ENCODE assay signal across 8 cellular contexts in the genomic region with DNA sequence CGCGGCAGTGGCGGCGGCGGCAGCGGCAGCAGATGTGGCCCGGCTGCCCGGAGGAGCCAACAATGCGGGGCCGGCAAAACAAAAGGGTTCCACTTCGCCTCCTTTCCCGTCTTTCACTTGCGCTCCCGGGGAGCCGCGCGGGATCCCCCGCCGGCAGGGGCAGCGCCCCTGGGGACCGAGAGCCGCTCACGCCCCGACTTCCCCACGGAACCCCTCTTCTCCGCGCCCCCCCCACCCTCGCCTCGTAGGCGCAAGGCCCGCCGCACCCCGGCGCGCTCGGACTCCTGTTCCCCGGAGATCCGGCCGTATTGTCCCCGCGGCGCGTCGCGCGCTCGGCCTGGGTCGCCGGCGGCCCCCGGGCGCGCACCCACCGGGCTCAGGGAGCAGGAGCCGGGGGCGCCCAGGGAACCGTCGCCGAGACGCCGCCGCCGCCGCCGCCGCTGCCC. TPM values are rescaled to one million over a fixed set of nuclear protein-coding genes. Genes with fewer than 3 reads are reported as not detected.
DNase-seq lines count a peak whose midpoint lies in the region; ATAC-seq and TF ChIP-seq lines count a peak whose summit lies in the region.

No MANE protein-coding gene starts in this region.

- peak overlapping the region; percentile 88 for H3K27ac Mint-ChIP-seq in mesothelial cell of epicardium

- H3K27ac ChIP-seq in HUES64 (ENCODE audit: low read depth, low read length): peak overlapping the region; percentile 92; the same call in 1 of the 2 replicates

- peak overlapping the region; percentile 74 for H3K4me3 Mint-ChIP-seq in mesothelial cell of epicardium

- H3K4me1 ChIP-seq in HUES64 (ENCODE audit: insufficient read depth, low read length): peaks cover 40% of the 10 kb centered on the region

- H3K36me3 Mint-ChIP-seq in mesothelial cell of epicardium: no peaks in the 10 kb centered on the region

- under 1% methylated on average over 63 of the region's 66 CpGs for WGBS in HUES64

- H3K9ac ChIP-seq in HUES64 (ENCODE audit: low read depth, low read length): peak overlapping the region; percentile 74

- no peak for TF ChIP-seq CTCF in mesothelial cell of epicardium (IDR thresholded peaks at IDR 0.05; ENCODE audit: unreplicated experiment)

- no peaks in the 10 kb centered on the region for H3K9me3 Mint-ChIP-seq in mesothelial cell of epicardium

- no peaks in the 10 kb centered on the region for H3K27me3 Mint-ChIP-seq in mesothelial cell of epicardium (ENCODE audit: low read depth)

- no peaks in the 10 kb centered on the region for H3K36me3 ChIP-seq in HUES64 (ENCODE audit: insufficient read depth, low read length)

- no peaks in the 10 kb centered on the region for H3K27me3 ChIP-seq in HUES64 (ENCODE audit: insufficient read depth, low read length)

- DNase-seq in AG20443 (ENCODE audit: low spot score) (peak; percentile 41), dermis blood vessel endothelial cell (peak; percentile 31), mesothelial cell of epicardium (ENCODE audit: low spot score in 2 of 2, unreplicated experiment in 2 of 2) (peak in 1 of 2 experiments; percentile 57)
- no peak for DNase-seq in effector CD8-positive, alpha-beta T cell (lab: John Stamatoyannopoulos, UW)

- no peaks in the 10 kb centered on the region for H3K9me3 ChIP-seq in HUES64 (ENCODE audit: insufficient read depth, low read depth, low read length)

- ATAC-seq in GM19023 (IDR thresholded peaks at IDR 0.05; ENCODE audit: unreplicated experiment) (no peak), HG03095 (IDR thresholded peaks at IDR 0.05; ENCODE audit: unreplicated experiment) (no peak), HG02678 (IDR thresholded peaks at IDR 0.05; ENCODE audit: unreplicated experiment) (no peak)

- H3K4me1 Mint-ChIP-seq in mesothelial cell of epicardium: peaks cover 52% of the 10 kb centered on the region

- H3K4me3 ChIP-seq in HUES64 (ENCODE audit: low read length): peak overlapping the region; percentile 69

RNA-seq across cellular contexts. Expression of gene CTBP2, which starts 0.9 kb away (rescaled TPM):
- polyA plus RNA-seq in HUES64 (2013, experiment 1 of 2): 166 TPM
- 145 TPM for polyA plus RNA-seq in HUES64 (2013, experiment 2 of 2)
- 112 and 148 TPM in 2 replicates for total RNA-seq in dermis blood vessel endothelial cell
- total RNA-seq in mesothelial cell of epicardium: 115 to 122 TPM (median 121 TPM) in 3 replicates
